Comparison of ENCODE assay signal across 2 cellular contexts in the genomic region with DNA sequence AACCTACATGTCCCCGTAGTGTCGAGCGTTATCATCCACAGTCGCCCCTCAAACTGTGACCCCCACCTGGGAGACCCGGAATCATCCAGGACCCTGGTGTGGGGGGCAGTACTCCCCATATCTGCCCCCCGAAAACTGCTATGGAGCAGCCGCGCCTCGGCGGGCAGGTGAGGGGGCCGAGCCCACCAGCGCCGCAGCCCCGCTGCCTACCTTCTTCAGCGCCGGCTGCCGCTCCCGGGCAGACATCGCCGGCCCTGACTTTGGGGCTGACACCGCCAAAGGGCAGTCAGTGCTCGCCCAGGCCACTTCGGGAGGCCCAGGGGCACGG.
TF ChIP-seq lines count a peak whose summit lies in the region.

No MANE protein-coding gene starts in this region.

TF ChIP-seq in liver, 16 proteins besides CTCF, POLR2A, EP300 and RAD21 (continued from another document):
- TF ChIP-seq RXRA (IDR thresholded peaks at IDR 0.05) (no peak), HNF4A (conservative IDR thresholded peaks at IDR 0.05) (no peak), REST (IDR thresholded peaks at IDR 0.05) (no peak), FOXA1 (IDR thresholded peaks at IDR 0.05) (no peak), FOXA2 (IDR thresholded peaks at IDR 0.05) (no peak), ZBTB33 (IDR thresholded peaks at IDR 0.05) (no peak), HNF4G (IDR thresholded peaks at IDR 0.05) (no peak), SP1 (IDR thresholded peaks at IDR 0.05) (no peak), GABPA (IDR thresholded peaks at IDR 0.05 in 1 of 2, conservative IDR thresholded peaks at IDR 0.05 in 1 of 2) (no peak), ATF3 (IDR thresholded peaks at IDR 0.05) (no peak)

TF ChIP-seq in HepG2, 621 proteins besides CTCF, POLR2A, EP300 and RAD21 (continued from another document):
- TF ChIP-seq, protein P1, sequence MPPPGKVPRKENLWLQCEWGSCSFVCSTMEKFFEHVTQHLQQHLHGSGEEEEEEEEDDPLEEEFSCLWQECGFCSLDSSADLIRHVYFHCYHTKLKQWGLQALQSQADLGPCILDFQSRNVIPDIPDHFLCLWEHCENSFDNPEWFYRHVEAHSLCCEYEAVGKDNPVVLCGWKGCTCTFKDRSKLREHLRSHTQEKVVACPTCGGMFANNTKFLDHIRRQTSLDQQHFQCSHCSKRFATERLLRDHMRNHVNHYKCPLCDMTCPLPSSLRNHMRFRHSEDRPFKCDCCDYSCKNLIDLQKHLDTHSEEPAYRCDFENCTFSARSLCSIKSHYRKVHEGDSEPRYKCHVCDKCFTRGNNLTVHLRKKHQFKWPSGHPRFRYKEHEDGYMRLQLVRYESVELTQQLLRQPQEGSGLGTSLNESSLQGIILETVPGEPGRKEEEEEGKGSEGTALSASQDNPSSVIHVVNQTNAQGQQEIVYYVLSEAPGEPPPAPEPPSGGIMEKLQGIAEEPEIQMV (CRISPR knock-in tag; IDR thresholded peaks at IDR 0.05; ENCODE audit: low read depth) = no peak
- TF ChIP-seq SUZ12 (IDR thresholded peaks at IDR 0.05; ENCODE audit: low read depth, low read length) (no peak), CBX1 (IDR thresholded peaks at IDR 0.05; ENCODE audit: low read depth) (no peak), ZNF777 (CRISPR knock-in tag; IDR thresholded peaks at IDR 0.05) (no peak), NFYC (CRISPR knock-in tag; IDR thresholded peaks at IDR 0.05) (no peak), ZNF343 (CRISPR knock-in tag; IDR thresholded peaks at IDR 0.05) (no peak), ZC3H4 (CRISPR knock-in tag; IDR thresholded peaks at IDR 0.05; ENCODE audit: borderline replicate concordance) (no peak), ATM (IDR thresholded peaks at IDR 0.05; ENCODE audit: borderline replicate concordance) (no peak)
- TF ChIP-seq, protein P2, sequence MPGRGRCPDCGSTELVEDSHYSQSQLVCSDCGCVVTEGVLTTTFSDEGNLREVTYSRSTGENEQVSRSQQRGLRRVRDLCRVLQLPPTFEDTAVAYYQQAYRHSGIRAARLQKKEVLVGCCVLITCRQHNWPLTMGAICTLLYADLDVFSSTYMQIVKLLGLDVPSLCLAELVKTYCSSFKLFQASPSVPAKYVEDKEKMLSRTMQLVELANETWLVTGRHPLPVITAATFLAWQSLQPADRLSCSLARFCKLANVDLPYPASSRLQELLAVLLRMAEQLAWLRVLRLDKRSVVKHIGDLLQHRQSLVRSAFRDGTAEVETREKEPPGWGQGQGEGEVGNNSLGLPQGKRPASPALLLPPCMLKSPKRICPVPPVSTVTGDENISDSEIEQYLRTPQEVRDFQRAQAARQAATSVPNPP (CRISPR knock-in tag; IDR thresholded peaks at IDR 0.05) = no peak
